In the genomic region with DNA sequence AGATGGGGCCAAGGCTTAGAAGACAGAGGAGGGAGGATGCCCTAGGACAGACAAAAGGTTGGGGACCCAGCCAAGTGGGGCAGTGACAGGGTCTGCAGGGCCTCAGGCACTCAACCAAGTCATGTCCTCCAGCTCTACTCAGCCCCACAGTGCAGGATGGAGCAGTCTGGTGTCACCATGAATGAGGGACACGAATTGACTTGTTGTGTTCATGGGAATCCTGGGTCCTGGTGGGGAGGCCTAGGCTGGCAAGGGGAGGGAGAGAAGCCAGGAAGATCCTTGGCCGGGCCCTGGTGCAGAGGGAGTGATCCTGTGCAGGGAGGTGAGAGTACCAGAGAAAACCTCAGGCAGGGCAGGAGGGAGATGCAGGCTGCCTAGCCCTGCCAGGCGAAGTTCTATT, we compare ENCODE assay signal across 31 cellular contexts. TPM values are rescaled to one million over a fixed set of nuclear protein-coding genes. Genes with fewer than 3 reads are reported as not detected.
"Had no signal": no experiment of that assay in that cellular context is flagged by ENCODE, and none has a peak within 500 bp of the region (broad histone marks: within the 10 kb centered on the region; RNA-seq: fewer than 3 reads in every experiment).

No MANE protein-coding gene starts in this region.

- H3K9me3 ChIP-seq: esophagus squamous epithelium, SK-N-SH, vagina had no signal

- H3K4me3 ChIP-seq: esophagus squamous epithelium, vagina had no signal

- H3K9me3 Mint-ChIP-seq: activated CD4-positive, alpha-beta memory T cell treated with anti-CD3 and anti-CD28 coated beads, Interleukin-2, amount 10 ng/mL, durations not matched to agents 7 days and 5 days; activated CD4-positive, alpha-beta T cell treated with anti-CD3 and anti-CD28 coated beads, Interleukin-2, amount 10 ng/mL, durations not matched to agents 7 days and 5 days; activated naive CD4-positive, alpha-beta T cell treated with anti-CD3 and anti-CD28 coated beads for 36 hours; activated naive CD8-positive, alpha-beta T cell treated with anti-CD3 and anti-CD28 coated beads, Interleukin-2, amount 10 ng/mL, durations not matched to agents 7 days and 5 days; activated T-cell treated with anti-CD3 and anti-CD28 coated beads, Interleukin-2, amount 50 U/mL, for 4 hours; activated T-helper 2 cell treated with anti-CD3 and anti-CD28 coated beads, Interferon-gamma antibody, Interleukin-2, Interleukin-4, amounts not matched to agents 10 μg/mL and 5 μg/mL and 100 μg/mL, durations not matched to agents 14 hours and 24 hours and 36 hours; stimulated activated memory B cell treated with anti-CD40 and anti-IgM and Interleukin-4, amounts not matched to agents 10 μg/mL and 1 μg/mL and 100 μg/mL, for 72 hours; type B pancreatic cell; WTC11 had no signal

- H3K27ac ChIP-seq: epithelial cell of prostate, parathyroid adenoma, vagina had no signal

- ATAC-seq: activated T-cell treated with anti-CD3 and anti-CD28 coated beads, Interleukin-2, amount 50 U/mL, for 4 hours; left cardiac atrium; left ventricle myocardium superior; right cardiac atrium; stimulated activated memory B cell treated with anti-CD40 and anti-IgM and Interleukin-4, amounts not matched to agents 10 μg/mL and 1 μg/mL and 100 μg/mL, for 72 hours; T-helper 17 cell; WTC11 had no signal

- H3K9ac ChIP-seq: parathyroid adenoma, SK-N-SH had no signal

- H3K27ac Mint-ChIP-seq: activated CD4-positive, alpha-beta memory T cell treated with anti-CD3 and anti-CD28 coated beads, Interleukin-2, amount 10 ng/mL, durations not matched to agents 7 days and 5 days; activated CD4-positive, alpha-beta T cell treated with anti-CD3 and anti-CD28 coated beads, Interleukin-2, amount 10 ng/mL, durations not matched to agents 7 days and 5 days; activated naive CD8-positive, alpha-beta T cell treated with anti-CD3 and anti-CD28 coated beads, Interleukin-2, amount 10 ng/mL, durations not matched to agents 7 days and 5 days; activated T-helper 2 cell treated with anti-CD3 and anti-CD28 coated beads, Interferon-gamma antibody, Interleukin-2, Interleukin-4, amounts not matched to agents 10 μg/mL and 5 μg/mL and 100 μg/mL, durations not matched to agents 14 hours and 24 hours and 36 hours; stimulated activated memory B cell treated with anti-CD40 and anti-IgM and Interleukin-4, amounts not matched to agents 10 μg/mL and 1 μg/mL and 100 μg/mL, for 72 hours; T-helper 17 cell; WTC11 had no signal

- FAIRE-seq: frontal cortex, islet of Langerhans had no signal

- H3K4me1 ChIP-seq: parathyroid adenoma had no signal

- H3K4me3 Mint-ChIP-seq: activated CD4-positive, alpha-beta memory T cell treated with anti-CD3 and anti-CD28 coated beads, Interleukin-2, amount 10 ng/mL, durations not matched to agents 7 days and 5 days; activated CD4-positive, alpha-beta T cell treated with anti-CD3 and anti-CD28 coated beads, Interleukin-2, amount 10 ng/mL, durations not matched to agents 7 days and 5 days; activated naive CD4-positive, alpha-beta T cell treated with anti-CD3 and anti-CD28 coated beads for 36 hours; activated naive CD8-positive, alpha-beta T cell treated with anti-CD3 and anti-CD28 coated beads, Interleukin-2, amount 10 ng/mL, durations not matched to agents 7 days and 5 days; activated T-cell treated with anti-CD3 and anti-CD28 coated beads, Interleukin-2, amount 50 U/mL, for 4 hours; stimulated activated memory B cell treated with anti-CD40 and anti-IgM and Interleukin-4, amounts not matched to agents 10 μg/mL and 1 μg/mL and 100 μg/mL, for 72 hours; T-helper 17 cell; type B pancreatic cell; WTC11 had no signal

- H3K36me3 ChIP-seq: esophagus squamous epithelium, vagina had no signal

- H3K27me3 Mint-ChIP-seq: activated CD4-positive, alpha-beta memory T cell treated with anti-CD3 and anti-CD28 coated beads, Interleukin-2, amount 10 ng/mL, durations not matched to agents 7 days and 5 days; activated naive CD8-positive, alpha-beta T cell treated with anti-CD3 and anti-CD28 coated beads, Interleukin-2, amount 10 ng/mL, durations not matched to agents 7 days and 5 days; stimulated activated memory B cell treated with anti-CD40 and anti-IgM and Interleukin-4, amounts not matched to agents 10 μg/mL and 1 μg/mL and 100 μg/mL, for 72 hours had no signal

- H3K27me3 ChIP-seq: esophagus squamous epithelium, vagina had no signal

- DNase-seq: activated CD4-positive, alpha-beta memory T cell treated with anti-CD3 and anti-CD28 coated beads, Interleukin-2, amount 10 ng/mL, durations not matched to agents 7 days and 5 days; activated CD4-positive, alpha-beta T cell treated with anti-CD3 and anti-CD28 coated beads for 1 hour; activated CD4-positive, alpha-beta T cell treated with anti-CD3 and anti-CD28 coated beads, Interleukin-2, amount 10 ng/mL, durations not matched to agents 7 days and 5 days; activated naive CD4-positive, alpha-beta T cell treated with anti-CD3 and anti-CD28 coated beads for 36 hours; activated naive CD8-positive, alpha-beta T cell treated with anti-CD3 and anti-CD28 coated beads, Interleukin-2, amount 10 ng/mL, durations not matched to agents 7 days and 5 days; activated T-cell treated with anti-CD3 and anti-CD28 coated beads, Interleukin-2, amount 50 U/mL, for 4 hours; central memory CD4-positive, alpha-beta T cell; dermis blood vessel endothelial cell; effector CD4-positive, alpha-beta T cell; esophagus squamous epithelium; glutamatergic neuron; left ventricle myocardium superior; occipital lobe; right cardiac atrium; SK-N-SH; stimulated activated CD4-positive, alpha-beta T cell treated with anti-CD3 and anti-CD28 coated beads, Interleukin-12 subunit alpha, Interleukin-12 subunit beta, amount 100 ng/mL, for 4 hours; stimulated activated CD4-positive, alpha-beta T cell treated with anti-CD3 and anti-CD28 coated beads, Interleukin-4, amount 100 ng/mL, for 24 hours; SW 1271; T-helper 17 cell; T1000 had no signal

- H3K4me2 ChIP-seq: SK-N-SH had no signal

- H3K36me3 Mint-ChIP-seq: activated naive CD8-positive, alpha-beta T cell treated with anti-CD3 and anti-CD28 coated beads, Interleukin-2, amount 10 ng/mL, durations not matched to agents 7 days and 5 days; stimulated activated memory B cell treated with anti-CD40 and anti-IgM and Interleukin-4, amounts not matched to agents 10 μg/mL and 1 μg/mL and 100 μg/mL, for 72 hours; type B pancreatic cell; WTC11 had no signal

RNA-seq across cellular contexts. Expression of a gene that starts 12.0 kb away (rescaled TPM):
- total RNA-seq: activated CD4-positive, alpha-beta memory T cell treated with anti-CD3 and anti-CD28 coated beads, Interleukin-2, amount 10 ng/mL, durations not matched to agents 7 days and 5 days; activated CD4-positive, alpha-beta T cell treated with anti-CD3 and anti-CD28 coated beads, Interleukin-2, amount 10 ng/mL, durations not matched to agents 7 days and 5 days; activated naive CD4-positive, alpha-beta T cell treated with anti-CD3 and anti-CD28 coated beads for 36 hours; activated T-cell treated with anti-CD3 and anti-CD28 coated beads, Interleukin-2, amount 50 U/mL, for 4 hours; activated T-helper 2 cell treated with anti-CD3 and anti-CD28 coated beads, Interferon-gamma antibody, Interleukin-2, Interleukin-4, amounts not matched to agents 10 μg/mL and 5 μg/mL and 100 μg/mL, durations not matched to agents 14 hours and 24 hours and 36 hours; dermis blood vessel endothelial cell; occipital lobe; T-helper 17 cell; WTC11 had no signal
- polyA plus RNA-seq: neural cell had no signal

RNA-seq across cellular contexts. Expression of a gene that starts 24.0 kb away (rescaled TPM):
- total RNA-seq: activated CD4-positive, alpha-beta T cell treated with anti-CD3 and anti-CD28 coated beads, Interleukin-2, amount 10 ng/mL, durations not matched to agents 7 days and 5 days; activated naive CD8-positive, alpha-beta T cell treated with anti-CD3 and anti-CD28 coated beads, Interleukin-2, amount 10 ng/mL, durations not matched to agents 7 days and 5 days had no signal
